Comparison of ENCODE assay signal across 8 cellular contexts in the genomic region with DNA sequence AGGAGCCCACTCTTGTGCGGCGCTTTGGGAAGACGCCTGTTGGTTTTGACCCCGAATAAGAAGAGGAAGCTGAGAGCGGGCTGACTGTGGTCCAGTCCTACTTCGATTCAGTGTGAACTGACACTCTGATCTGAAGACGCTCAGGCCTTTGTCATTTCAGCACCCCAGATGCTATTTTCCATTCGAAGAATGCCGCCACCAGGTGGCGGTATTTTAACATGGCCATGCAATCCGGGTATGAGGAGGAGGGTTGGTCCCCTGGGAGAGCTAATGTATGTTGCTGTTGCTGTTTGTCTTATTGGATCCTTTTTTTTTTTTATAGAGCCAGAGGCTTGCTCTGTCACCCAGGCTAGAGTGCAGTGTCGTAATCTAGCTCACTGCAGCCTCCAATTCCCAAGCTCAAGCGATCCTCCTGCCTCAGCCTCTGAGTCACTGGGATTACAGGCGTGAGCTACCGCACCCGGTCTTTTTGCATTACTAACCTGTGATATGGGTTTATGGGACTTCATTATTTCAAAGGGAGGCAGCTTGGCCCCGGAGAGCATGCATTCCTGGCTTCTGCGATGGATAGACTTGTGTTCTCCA. TPM values are rescaled to one million over a fixed set of nuclear protein-coding genes. Genes with fewer than 3 reads are reported as not detected.
DNase-seq lines count a peak whose midpoint lies in the region.

No MANE protein-coding gene starts in this region.

- DNase-seq in AG20443 (ENCODE audit: low spot score) (peak; percentile 81), GM19238 (ENCODE audit: insufficient read length, low spot score) (peak; percentile 54), HK-2 (ENCODE audit: unreplicated experiment) (peak; percentile 80), NCI-H774 (lab: John Stamatoyannopoulos, UW) (peak; percentile 75), medulla oblongata (ENCODE audit: extremely low spot score) (peak; percentile 97)
- peak; percentile 88 for DNase-seq in activated CD4-positive, alpha-beta memory T cell treated with anti-CD3 and anti-CD28 coated beads, Interleukin-2, amount 10 ng/mL, durations not matched to agents 7 days and 5 days
- peak; percentile 82 for DNase-seq in effector CD8-positive, alpha-beta T cell (lab: John Stamatoyannopoulos, UW)
- peak; percentile 82 for DNase-seq in stimulated activated CD8-positive, alpha-beta memory T cell treated with anti-CD3 and anti-CD28 coated beads, Interleukin-12 subunit alpha, Interleukin-12 subunit beta, amount 100 ng/mL, for 1 hour (ENCODE audit: low read depth)

- POLR2A ChIA-PET in activated CD4-positive, alpha-beta memory T cell treated with anti-CD3 and anti-CD28 coated beads, Interleukin-2, amount 10 ng/mL, durations not matched to agents 7 days and 5 days (lab: Charles Lee) = interaction anchor here (0.7 to 2.9 kb wide), 17 partner anchors 8 to 564 kb away, joined by 3 to 26 read pairs (median 4); partner anchors contain the start of genes CERS4, CTXN1, ELAVL1 and MAP2K7

- H3K9me3 Mint-ChIP-seq in activated CD4-positive, alpha-beta memory T cell treated with anti-CD3 and anti-CD28 coated beads, Interleukin-2, amount 10 ng/mL, durations not matched to agents 7 days and 5 days = no peaks in the 10 kb centered on the region

- peak overlapping the region; percentile 83 for H3K4me3 Mint-ChIP-seq in activated CD4-positive, alpha-beta memory T cell treated with anti-CD3 and anti-CD28 coated beads, Interleukin-2, amount 10 ng/mL, durations not matched to agents 7 days and 5 days

- CTCF ChIA-PET in activated CD4-positive, alpha-beta memory T cell treated with anti-CD3 and anti-CD28 coated beads, Interleukin-2, amount 10 ng/mL, durations not matched to agents 7 days and 5 days (lab: Charles Lee) = interaction anchor here (0.6 to 3.1 kb wide), 44 partner anchors 8 to 412 kb away, joined by 3 to 49 read pairs (median 4); partner anchors contain the start of genes CCL25, ELAVL1, MAP2K7 and SNAPC2

- peak overlapping the region; percentile 85 for H3K27ac Mint-ChIP-seq in activated CD4-positive, alpha-beta memory T cell treated with anti-CD3 and anti-CD28 coated beads, Interleukin-2, amount 10 ng/mL, durations not matched to agents 7 days and 5 days

- peaks cover 37% of the 10 kb centered on the region for H3K4me1 Mint-ChIP-seq in activated CD4-positive, alpha-beta memory T cell treated with anti-CD3 and anti-CD28 coated beads, Interleukin-2, amount 10 ng/mL, durations not matched to agents 7 days and 5 days

- peaks cover 9% of the 10 kb centered on the region for H3K36me3 Mint-ChIP-seq in activated CD4-positive, alpha-beta memory T cell treated with anti-CD3 and anti-CD28 coated beads, Interleukin-2, amount 10 ng/mL, durations not matched to agents 7 days and 5 days (ENCODE audit: low read depth)

- no peaks in the 10 kb centered on the region for H3K27me3 Mint-ChIP-seq in activated CD4-positive, alpha-beta memory T cell treated with anti-CD3 and anti-CD28 coated beads, Interleukin-2, amount 10 ng/mL, durations not matched to agents 7 days and 5 days

RNA-seq across cellular contexts. Expression of gene TIMM44, which starts 0.8 kb away (rescaled TPM):
- total RNA-seq in activated CD4-positive, alpha-beta memory T cell treated with anti-CD3 and anti-CD28 coated beads, Interleukin-2, amount 10 ng/mL, durations not matched to agents 7 days and 5 days = 10 to 100 TPM; 48.4 to 50.9 TPM

RNA-seq across cellular contexts. Expression of gene CTXN1, which starts 18.3 kb away (rescaled TPM):
- total RNA-seq in activated CD4-positive, alpha-beta memory T cell treated with anti-CD3 and anti-CD28 coated beads, Interleukin-2, amount 10 ng/mL, durations not matched to agents 7 days and 5 days = not detected

RNA-seq across cellular contexts. Expression of gene SNAPC2, which starts 24.1 kb away (rescaled TPM):
- 10 to 100 TPM; 20.4 to 24.1 TPM for total RNA-seq in activated CD4-positive, alpha-beta memory T cell treated with anti-CD3 and anti-CD28 coated beads, Interleukin-2, amount 10 ng/mL, durations not matched to agents 7 days and 5 days

RNA-seq across cellular contexts. Expression of gene TGFBR3L, which starts 29.6 kb away (rescaled TPM):
- 1 to 10 TPM; 4.2 to 4.6 TPM for total RNA-seq in activated CD4-positive, alpha-beta memory T cell treated with anti-CD3 and anti-CD28 coated beads, Interleukin-2, amount 10 ng/mL, durations not matched to agents 7 days and 5 days

RNA-seq across cellular contexts. Expression of gene MAP2K7, which starts 40.6 kb away (rescaled TPM):
- 10 to 100 TPM; 42.6 to 42.9 TPM for total RNA-seq in activated CD4-positive, alpha-beta memory T cell treated with anti-CD3 and anti-CD28 coated beads, Interleukin-2, amount 10 ng/mL, durations not matched to agents 7 days and 5 days

Comparison
In these comparisons a context has a peak if more than half of its experiments do, and no peak if none do; other contexts are left out.
1. Peak in every context shown above with its lines: DNase-seq.